In genomic region chr22:36506637-36507517, GRCh38 we compare ENCODE assay signal across 8 cellular contexts. TPM values are rescaled to one million over a fixed set of nuclear protein-coding genes. Genes with fewer than 3 reads are reported as not detected.
DNase-seq lines count a peak whose midpoint lies in the region; ATAC-seq and TF ChIP-seq lines count a peak whose summit lies in the region.

TSS of gene FOXRED2 (minus strand) at chr22:36507040. CDS start at chr22:36506422, 618 bp downstream.

- H3K4me2 ChIP-seq in Loucy (ENCODE audit: low read depth, low read length, poor library complexity, severe bottlenecking): peak within 1 kb of the TSS; percentile 85
- H3K4me2 ChIP-seq in neural cell (ENCODE audit: low read length): peak within 1 kb of the TSS; percentile 68

- intact Hi-C loops in stomach (cut with DNase I; ENCODE audit: low total_unique reads): no loop called here

- no peak for TF ChIP-seq RAD21 in neural cell (conservative IDR thresholded peaks at IDR 0.05)

- 5 to 20% (median 6%) methylated on average over 17 to 75 of the region's 75 CpGs for WGBS in stomach, 5 donors

- H3K4me3 ChIP-seq in Loucy (ENCODE audit: low read length, poor library complexity, severe bottlenecking) (peak within 1 kb of the TSS; percentile 78), fibroblast of villous mesenchyme (ENCODE audit: low read depth, low read length) (peak within 1 kb of the TSS; percentile 62), neural cell (ENCODE audit: low read length) (peak within 1 kb of the TSS; percentile 68), stomach (peak within 1 kb of the TSS; percentile 56 to 69 (median 62))

- TF ChIP-seq EP300 in neural cell (conservative IDR thresholded peaks at IDR 0.05; ENCODE audit: poor library complexity, severe bottlenecking) (peak; percentile 44), stomach (IDR thresholded peaks at IDR 0.05) (no peak)

- H3K27ac ChIP-seq in neural cell (ENCODE audit: low read length): peak within 1 kb of the TSS; percentile 58
- H3K27ac ChIP-seq in stomach: peak within 1 kb of the TSS; percentile 77 to 88 (median 80)

- H3K9me3 ChIP-seq in Loucy (ENCODE audit: insufficient read depth, low read depth, low read length) (no peaks in the 10 kb centered on the region), neural cell (ENCODE audit: low read length) (no peaks in the 10 kb centered on the region), stomach (no peaks in the 10 kb centered on the region)

- H2AFZ ChIP-seq in Loucy (ENCODE audit: low read length) (peak within 1 kb of the TSS; percentile 86), neural cell (ENCODE audit: low read depth, low read length) (peak within 1 kb of the TSS; percentile 45)

- no peak for TF ChIP-seq POLR2A in stomach (IDR thresholded peaks at IDR 0.05)

- H4K20me1 ChIP-seq in Loucy (ENCODE audit: insufficient read depth, low read length, poor library complexity, severe bottlenecking) (peaks cover 7% of the 10 kb centered on the region), neural cell (ENCODE audit: insufficient read depth) (no peaks in the 10 kb centered on the region)

- DNase-seq in DMS153 (lab: John Stamatoyannopoulos, UW) (peak; percentile 87), SHP77 (lab: John Stamatoyannopoulos, UW) (peak; percentile 78 to 86), fibroblast of villous mesenchyme (ENCODE audit: low read depth) (peak; percentile 79), stomach (peak; percentile 93)
- peak; percentile 85 for DNase-seq in activated effector memory CD4-positive, alpha-beta T cell treated with Interleukin-2 at 50 U/mL for 16 hours

- H3K9me2 ChIP-seq in Loucy (replicated peaks; ENCODE audit: low read depth, low read length) (no peaks in the 10 kb centered on the region), neural cell (ENCODE audit: insufficient read depth, low read length) (no peaks in the 10 kb centered on the region)

- H3K36me3 ChIP-seq in Loucy (ENCODE audit: insufficient read depth, low read length) (peaks cover 14% of the 10 kb centered on the region; the same call in 1 of the 2 replicates), neural cell (ENCODE audit: insufficient read depth, low read length) (peaks cover 4% of the 10 kb centered on the region), stomach (peaks cover 14 to 43% (median 26%) of the 10 kb centered on the region in 4 donors)

- H3F3A ChIP-seq in Loucy (ENCODE audit: low read depth): peaks cover 7% of the 10 kb centered on the region; the same call in 1 of the 2 replicates
- no peaks in the 10 kb centered on the region for H3F3A ChIP-seq in neural cell (ENCODE audit: insufficient read depth, low read length, poor library complexity, severe bottlenecking)

- peak within 1 kb of the TSS; percentile 80 for H3K9ac ChIP-seq in Loucy (ENCODE audit: low read depth, low read length, poor library complexity, severe bottlenecking)
- peak within 1 kb of the TSS; percentile 48 for H3K9ac ChIP-seq in neural cell (ENCODE audit: low read length)

- peak; percentile 73 for ATAC-seq in GM21723 (IDR thresholded peaks at IDR 0.05; ENCODE audit: unreplicated experiment)

- H3K4me1 ChIP-seq in Loucy (ENCODE audit: insufficient read depth, low read length, poor library complexity, severe bottlenecking) (peaks cover 23% of the 10 kb centered on the region), stomach (peaks cover 18 to 45% (median 35%) of the 10 kb centered on the region in 4 donors)

- no peaks in the 10 kb centered on the region for H3K27me3 ChIP-seq in Loucy (ENCODE audit: insufficient read depth, low read length, poor library complexity, severe bottlenecking)
- H3K27me3 ChIP-seq in neural cell (ENCODE audit: insufficient read depth, low read depth, low read length): no peaks in the 10 kb centered on the region
- H3K27me3 ChIP-seq in stomach: no peaks in the 10 kb centered on the region

- TF ChIP-seq CTCF in Loucy (conservative IDR thresholded peaks at IDR 0.05; ENCODE audit: low read length) (no peak), fibroblast of villous mesenchyme (IDR thresholded peaks at IDR 0.05; ENCODE audit: insufficient read depth, low read depth, low read length) (no peak), neural cell (IDR thresholded peaks at IDR 0.05; ENCODE audit: poor library complexity, severe bottlenecking) (peak; percentile 18), stomach (IDR thresholded peaks at IDR 0.05) (no peak)

- peaks cover 30% of the 10 kb centered on the region for H3K79me2 ChIP-seq in Loucy (ENCODE audit: insufficient read depth, low read length)
- no peaks in the 10 kb centered on the region for H3K79me2 ChIP-seq in neural cell (replicated peaks; ENCODE audit: insufficient read depth, low read length)

TF ChIP-seq in neural cell, 6 proteins besides CTCF, POLR2A, EP300 and RAD21:
- TF ChIP-seq REST (IDR thresholded peaks at IDR 0.05; ENCODE audit: borderline replicate concordance): no peak
- TF ChIP-seq SMC3 (conservative IDR thresholded peaks at IDR 0.05; ENCODE audit: poor library complexity): no peak
- TF ChIP-seq POLR2AphosphoS5 (IDR thresholded peaks at IDR 0.05): peak; percentile 73
- TF ChIP-seq EZH2 (IDR thresholded peaks at IDR 0.05; ENCODE audit: borderline replicate concordance, insufficient read depth, low read length, poor library complexity, severe bottlenecking): no peak
- peak; percentile 90 for TF ChIP-seq MXI1 (conservative IDR thresholded peaks at IDR 0.05; ENCODE audit: poor library complexity, severe bottlenecking)
- TF ChIP-seq TAF1 (IDR thresholded peaks at IDR 0.05; ENCODE audit: low read depth): peak; percentile 46

RNA-seq across cellular contexts. Expression of gene FOXRED2, which starts in this region (rescaled TPM):
- total RNA-seq in fibroblast of villous mesenchyme (9.7 and 10.4 TPM in 2 replicates), stomach (10 to 100 TPM in 1 of 5 donors, 1 to 10 TPM in 4; 2.9 to 17.5 (median 6.5) TPM)
- polyA plus RNA-seq in neural cell (7.9 and 9.6 TPM in 2 replicates), stomach (1 to 10 TPM in 2 of 3 donors, under 1 TPM in 1; 0.76 to 2.5 (median 1.9) TPM)
- 16.8 and 18.0 TPM in 2 replicates for polyA minus RNA-seq in neural cell

Comparison
In these comparisons a context has a peak if more than half of its experiments do, and no peak if none do; other contexts are left out.
1. Peak in every context shown above with its lines: DNase-seq, ATAC-seq, H3K4me3 ChIP-seq and H3K27ac ChIP-seq.